Comparison of ENCODE assay signal across 8 cellular contexts in genomic region chr11:102279641-102280170, GRCh38. TPM values are rescaled to one million over a fixed set of nuclear protein-coding genes. Genes with fewer than 3 reads are reported as not detected.
DNase-seq lines count a peak whose midpoint lies in the region; ATAC-seq and TF ChIP-seq lines count a peak whose summit lies in the region.

No MANE protein-coding gene starts in this region.

- no peaks in the 10 kb centered on the region for H3K36me3 ChIP-seq in right atrium auricular region
- H3K36me3 ChIP-seq in SJCRH30 = no peaks in the 10 kb centered on the region
- no peaks in the 10 kb centered on the region for H3K36me3 ChIP-seq in iPS-20b (ENCODE audit: insufficient read depth, low read depth, low read length)
- no peaks in the 10 kb centered on the region for H3K36me3 ChIP-seq in thoracic aorta

- H3K9me3 ChIP-seq in right atrium auricular region (no peaks in the 10 kb centered on the region), SJCRH30 (replicated peaks) (no peaks in the 10 kb centered on the region), iPS-20b (ENCODE audit: insufficient read depth, low read depth, low read length) (no peaks in the 10 kb centered on the region), thoracic aorta (no peaks in the 10 kb centered on the region)

- TF ChIP-seq CTCF in right atrium auricular region (IDR thresholded peaks at IDR 0.05) (peak in 1 of 2 donors; percentile 18), thoracic aorta (IDR thresholded peaks at IDR 0.05) (no peak)

- H3K27me3 ChIP-seq in right atrium auricular region (no peaks in the 10 kb centered on the region), SJCRH30 (no peaks in the 10 kb centered on the region), iPS-20b (ENCODE audit: insufficient read depth, low read length) (no peaks in the 10 kb centered on the region), thoracic aorta (replicated peaks; ENCODE audit: insufficient read depth) (no peaks in the 10 kb centered on the region)

- no peak overlapping the region for H3K27ac ChIP-seq in right atrium auricular region
- no peak overlapping the region for H3K27ac ChIP-seq in SJCRH30
- H3K27ac ChIP-seq in iPS-20b (ENCODE audit: low read length) = no peak overlapping the region
- H3K27ac ChIP-seq in thoracic aorta = no peak overlapping the region

- peak overlapping the region; percentile 11; the same call in 1 of the 2 replicates for H3K9ac ChIP-seq in iPS-20b (ENCODE audit: low read depth, low read length)

- H3K4me3 ChIP-seq in right atrium auricular region (no peak overlapping the region), SJCRH30 (peak overlapping the region; percentile 14; the same call in 1 of the 2 replicates), iPS-20b (ENCODE audit: low read length) (peak overlapping the region; percentile 46), thoracic aorta (peak overlapping the region; percentile 37)

- H3K4me1 ChIP-seq in right atrium auricular region = peaks cover 0 to 6% of the 10 kb centered on the region in 2 donors
- no peaks in the 10 kb centered on the region for H3K4me1 ChIP-seq in SJCRH30
- H3K4me1 ChIP-seq in iPS-20b (ENCODE audit: insufficient read depth, low read length) = peaks cover 23% of the 10 kb centered on the region; the same call in 1 of the 2 replicates
- peaks cover 13 to 38% of the 10 kb centered on the region in 2 donors for H3K4me1 ChIP-seq in thoracic aorta (ENCODE audit: control insufficient read depth in 1 of 2, low read depth in 2 of 2)

- intact Hi-C loops in Right ventricle myocardium superior (cut with DNase I) (loop anchor here (10.0 kb wide), 1 partner anchor 65 kb away; the partner anchor contains the start of gene BIRC2), posterior vena cava (cut with DNase I) (loop anchor here (5.0 to 10.0 kb wide), 3 partner anchors 37 to 165 kb away; partner anchors contain the start of genes BIRC2 (in 1 of the 2) and YAP1 (in 1 of the 2))

- ATAC-seq in Right ventricle myocardium superior (ENCODE audit: poor library complexity) (peak; percentile 50), HG02970 (IDR thresholded peaks at IDR 0.05; ENCODE audit: low FRiP score, unreplicated experiment) (peak; percentile 75), thoracic aorta (ENCODE audit: insufficient number of reproducible peaks, low FRiP score, low read depth) (no peak)

- no peak for DNase-seq in Right ventricle myocardium superior
- no peak for DNase-seq in right atrium auricular region (ENCODE audit: low spot score)
- peak; percentile 3 to 36 for DNase-seq in SJCRH30
- no peak for DNase-seq in thoracic aorta (ENCODE audit: low spot score)
- DNase-seq in posterior vena cava (ENCODE audit: low spot score) = no peak
- no peak for DNase-seq in COR-L47 (lab: John Stamatoyannopoulos, UW)

RNA-seq across cellular contexts. Expression of gene BIRC3, which starts 37.6 kb away (rescaled TPM):
- total RNA-seq in Right ventricle myocardium superior (10.5 TPM), right atrium auricular region (1 to 10 TPM; 3.6 to 9.1 TPM), thoracic aorta (10 to 100 TPM in 1 of 2 donors, 1 to 10 TPM in 1; 4.9 to 15.3 TPM), posterior vena cava (10 to 100 TPM; 11.4 to 37.0 TPM)
- total RNA-seq in SJCRH30 (2014; rRNA removed; shearing (Covaris generic)) = 0.08 TPM in 1 of 2 replicates, not detected in the other

Comparison
In these comparisons a context has a peak if more than half of its experiments do, and no peak if none do; other contexts are left out.
1. DNase-seq: peak in SJCRH30 (2 of 2); none in Right ventricle myocardium superior (single experiment), right atrium auricular region (single experiment), thoracic aorta (single experiment), posterior vena cava (single experiment) and COR-L47 (single experiment).
2. H3K4me3 ChIP-seq: peak in SJCRH30 (single experiment), iPS-20b (single experiment) and thoracic aorta (single experiment); none in right atrium auricular region (0 of 2).